Comparison of ENCODE assay signal across 19 cellular contexts in genomic region chr18:28048612-28049011, GRCh38.
"Had no signal": no experiment of that assay in that cellular context is flagged by ENCODE, and none has a peak within 500 bp of the region (broad histone marks: within the 10 kb centered on the region; RNA-seq: fewer than 3 reads in every experiment).

No MANE protein-coding gene starts in this region.

- H3K36me3 Mint-ChIP-seq: activated CD8-positive, alpha-beta memory T cell treated with anti-CD3 and anti-CD28 coated beads, Interleukin-2, amount 10 ng/mL, durations not matched to agents 7 days and 5 days; activated naive CD8-positive, alpha-beta T cell treated with anti-CD3 and anti-CD28 coated beads for 36 hours; stimulated activated memory B cell treated with anti-CD40 and anti-IgM and Interleukin-4, amounts not matched to agents 10 μg/mL and 1 μg/mL and 100 μg/mL, for 72 hours had no signal

- H3K9me3 Mint-ChIP-seq: activated naive CD8-positive, alpha-beta T cell treated with anti-CD3 and anti-CD28 coated beads for 36 hours had no signal

- H3K4me1 Mint-ChIP-seq: activated CD8-positive, alpha-beta memory T cell treated with anti-CD3 and anti-CD28 coated beads, Interleukin-2, amount 10 ng/mL, durations not matched to agents 7 days and 5 days; activated naive CD8-positive, alpha-beta T cell treated with anti-CD3 and anti-CD28 coated beads for 36 hours; stimulated activated memory B cell treated with anti-CD40 and anti-IgM and Interleukin-4, amounts not matched to agents 10 μg/mL and 1 μg/mL and 100 μg/mL, for 72 hours had no signal

- H3K27me3 Mint-ChIP-seq: activated CD8-positive, alpha-beta memory T cell treated with anti-CD3 and anti-CD28 coated beads, Interleukin-2, amount 10 ng/mL, durations not matched to agents 7 days and 5 days; activated naive CD8-positive, alpha-beta T cell treated with anti-CD3 and anti-CD28 coated beads for 36 hours; activated T-cell treated with anti-CD3 and anti-CD28 coated beads, Interleukin-2, amount 50 U/mL, for 24 hours; effector memory CD8-positive, alpha-beta T cell; stimulated activated memory B cell treated with anti-CD40 and anti-IgM and Interleukin-4, amounts not matched to agents 10 μg/mL and 1 μg/mL and 100 μg/mL, for 72 hours had no signal

- H3K27ac Mint-ChIP-seq: activated CD8-positive, alpha-beta memory T cell treated with anti-CD3 and anti-CD28 coated beads, Interleukin-2, amount 10 ng/mL, durations not matched to agents 7 days and 5 days; activated naive CD8-positive, alpha-beta T cell treated with anti-CD3 and anti-CD28 coated beads for 36 hours; activated T-cell treated with anti-CD3 and anti-CD28 coated beads, Interleukin-2, amount 50 U/mL, for 24 hours; effector memory CD8-positive, alpha-beta T cell; stimulated activated memory B cell treated with anti-CD40 and anti-IgM and Interleukin-4, amounts not matched to agents 10 μg/mL and 1 μg/mL and 100 μg/mL, for 72 hours; T-helper 2 cell treated with Interferon-gamma antibody and Interleukin-4, amounts not matched to agents 5 μg/mL and 100 μg/mL, for 36 hours had no signal

- H3K4me3 ChIP-seq: hepatocyte, right atrium auricular region, spleen, transverse colon had no signal

- DNase-seq: activated CD8-positive, alpha-beta memory T cell treated with anti-CD3 and anti-CD28 coated beads, Interleukin-2, amount 10 ng/mL, durations not matched to agents 7 days and 5 days; activated gamma-delta T cell treated with Interleukin-2 at 50 U/mL for 16 hours; activated naive CD8-positive, alpha-beta T cell treated with anti-CD3 and anti-CD28 coated beads for 36 hours; activated T-cell treated with anti-CD3 and anti-CD28 coated beads, Interleukin-2, amount 50 U/mL, for 24 hours; caudate nucleus; cortex of kidney; effector memory CD8-positive, alpha-beta T cell; kidney; left ventricle myocardium superior; mesendoderm; posterior cingulate gyrus; spleen; stimulated activated CD4-positive, alpha-beta T cell treated with anti-CD3 and anti-CD28 coated beads, Interleukin-1b, Interleukin-23, amount 100 ng/mL, for 48 hours; transverse colon had no signal

- H3K27ac ChIP-seq: hepatocyte, right atrium auricular region, spleen, transverse colon had no signal

- H2AFZ ChIP-seq: hepatocyte had no signal

- H3K36me3 ChIP-seq: right atrium auricular region, spleen, transverse colon had no signal

- H3K27me3 ChIP-seq: hepatocyte, right atrium auricular region, spleen, transverse colon had no signal

- H3K4me2 ChIP-seq: hepatocyte had no signal

- ATAC-seq: activated CD4-positive, CD25-positive, alpha-beta regulatory T cell treated with anti-CD3 and anti-CD28 coated beads, Interleukin-2, amount 50 U/mL, for 24 hours; activated CD8-positive, alpha-beta memory T cell treated with anti-CD3 and anti-CD28 coated beads, Interleukin-2, amount 10 ng/mL, durations not matched to agents 7 days and 5 days; effector memory CD8-positive, alpha-beta T cell; left ventricle myocardium superior; stimulated activated memory B cell treated with anti-CD40 and anti-IgM and Interleukin-4, amounts not matched to agents 10 μg/mL and 1 μg/mL and 100 μg/mL, for 72 hours had no signal

- H3K4me3 Mint-ChIP-seq: activated CD8-positive, alpha-beta memory T cell treated with anti-CD3 and anti-CD28 coated beads, Interleukin-2, amount 10 ng/mL, durations not matched to agents 7 days and 5 days; activated naive CD8-positive, alpha-beta T cell treated with anti-CD3 and anti-CD28 coated beads for 36 hours; activated T-cell treated with anti-CD3 and anti-CD28 coated beads, Interleukin-2, amount 50 U/mL, for 24 hours; effector memory CD8-positive, alpha-beta T cell; stimulated activated memory B cell treated with anti-CD40 and anti-IgM and Interleukin-4, amounts not matched to agents 10 μg/mL and 1 μg/mL and 100 μg/mL, for 72 hours; T-helper 2 cell treated with Interferon-gamma antibody and Interleukin-4, amounts not matched to agents 5 μg/mL and 100 μg/mL, for 36 hours had no signal

- H3K4me1 ChIP-seq: spleen, transverse colon had no signal

- H3K9me3 ChIP-seq: right atrium auricular region, spleen, transverse colon had no signal
